2 cellular contexts compared by ENCODE assay signal in genomic region chr19:2131012-2131975, GRCh38.
TF ChIP-seq lines count a peak whose summit lies in the region.

No MANE protein-coding gene starts in this region.

TF ChIP-seq in H1, 55 proteins besides CTCF, POLR2A, EP300 and RAD21:
- peak; percentile 38; the same call in 1 of the 2 replicates for TF ChIP-seq EGR1 (IDR thresholded peaks at IDR 0.05; ENCODE audit: borderline replicate concordance, low read depth, low read length)
TF ChIP-seq in H1: peak in this region for 1; not testable (repeated sequence) for 54.

TF ChIP-seq in HepG2, 621 proteins besides CTCF, POLR2A, EP300 and RAD21:
- TF ChIP-seq RBFOX2 (IDR thresholded peaks at IDR 0.05; ENCODE audit: low read depth, low read length), result 0 out of 2 replicates have a peak, but pooled peaks have one; percentile 25
